Comparison of ENCODE assay signal across 20 cellular contexts in genomic region chr13:66359393-66359792, GRCh38.
"Had no signal": no experiment of that assay in that cellular context is flagged by ENCODE, and none has a peak within 500 bp of the region (broad histone marks: within the 10 kb centered on the region; RNA-seq: fewer than 3 reads in every experiment).

No MANE protein-coding gene starts in this region.

- H3K27me3 Mint-ChIP-seq: naive B cell had no signal

- H3K27ac Mint-ChIP-seq: immature natural killer cell, mesothelial cell of epicardium, naive B cell had no signal

- H3K36me3 Mint-ChIP-seq: immature natural killer cell, mesothelial cell of epicardium, naive B cell had no signal

- H3K27ac ChIP-seq: coronary artery, esophagus muscularis mucosa, foreskin keratinocyte, gastroesophageal sphincter, heart left ventricle, hepatocyte, left lung, lower lobe of right lung had no signal

- H3K9me3 ChIP-seq: esophagus muscularis mucosa, gastroesophageal sphincter, heart left ventricle, left lung, lower lobe of right lung, mucosa of descending colon had no signal

- H3K9me3 Mint-ChIP-seq: immature natural killer cell, mesothelial cell of epicardium, naive B cell had no signal

- H3K4me1 Mint-ChIP-seq: naive B cell had no signal

- H3K36me3 ChIP-seq: esophagus muscularis mucosa, gastroesophageal sphincter, heart left ventricle, left lung, lower lobe of right lung had no signal

- H3K4me3 Mint-ChIP-seq: immature natural killer cell, mesothelial cell of epicardium, naive B cell had no signal

- H3K4me1 ChIP-seq: foreskin keratinocyte, heart left ventricle, left lung, lower lobe of right lung had no signal

- H3K4me3 ChIP-seq: coronary artery, dorsolateral prefrontal cortex, esophagus muscularis mucosa, gastroesophageal sphincter, heart left ventricle, hepatocyte, left lung, lower lobe of right lung, mucosa of descending colon had no signal

- H3K27me3 ChIP-seq: dorsolateral prefrontal cortex, esophagus muscularis mucosa, foreskin keratinocyte, gastroesophageal sphincter, heart left ventricle, hepatocyte, left lung had no signal

- H2AFZ ChIP-seq: hepatocyte had no signal

- H3K4me2 ChIP-seq: hepatocyte had no signal

- H3K79me2 ChIP-seq: hepatocyte had no signal

- DNase-seq: dermis blood vessel endothelial cell; dorsolateral prefrontal cortex; effector CD4-positive, alpha-beta T cell; effector memory CD4-positive, alpha-beta T cell; foreskin keratinocyte; heart left ventricle; hypothalamus; immature natural killer cell; left cardiac atrium; left lung; left ventricle myocardium superior; lower lobe of right lung; mesenchymal stem cell; mucosa of descending colon; naive B cell had no signal
